ENCODE assay signal across 10 cellular contexts in genomic region chr5:36373527-36374086, GRCh38.
A peak's percentile ranks its signal among the peaks of the same experiment; 100 is the strongest.
DNase-seq lines count a peak whose midpoint lies in the region; ATAC-seq and TF ChIP-seq lines count a peak whose summit lies in the region.
"Had no signal": no experiment of that assay in that cellular context is flagged by ENCODE, and none has a peak within 500 bp of the region (broad histone marks: within the 10 kb centered on the region; RNA-seq: fewer than 3 reads in every experiment).

No MANE protein-coding gene starts in this region.

- no peaks in the 10 kb centered on the region for H3K9me3 Mint-ChIP-seq in activated naive CD8-positive, alpha-beta T cell treated with anti-CD3 and anti-CD28 coated beads for 36 hours

- H3K9me3 ChIP-seq in esophagus (ENCODE audit: control insufficient read depth in 2 of 2, insufficient read depth in 1 of 2, low read depth in 1 of 2, low read length in 1 of 2) = no peaks in the 10 kb centered on the region

- no peaks in the 10 kb centered on the region for H3K27me3 Mint-ChIP-seq in activated naive CD8-positive, alpha-beta T cell treated with anti-CD3 and anti-CD28 coated beads for 36 hours

- 45 to 74% methylated on average over 8 of the region's 8 CpGs for WGBS in esophagus, 2 donors

- ATAC-seq in HG03196 (IDR thresholded peaks at IDR 0.05; ENCODE audit: unreplicated experiment) = no peak
- ATAC-seq: activated CD8-positive, alpha-beta T cell treated with anti-CD3 and anti-CD28 coated beads, Interleukin-2, amount 10 ng/mL, durations not matched to agents 7 days and 5 days had no signal

- no peak for TF ChIP-seq CTCF in AG10803 (conservative IDR thresholded peaks at IDR 0.05; ENCODE audit: low read length)
- no peak for TF ChIP-seq CTCF in NB4 (IDR thresholded peaks at IDR 0.05; ENCODE audit: low read depth, low read length)

- no peaks in the 10 kb centered on the region for H3K36me3 Mint-ChIP-seq in activated naive CD8-positive, alpha-beta T cell treated with anti-CD3 and anti-CD28 coated beads for 36 hours

- H3K4me3 ChIP-seq in AG10803 (ENCODE audit: low read length) (no peak overlapping the region), NB4 (ENCODE audit: low read depth, low read length) (no peak overlapping the region), esophagus (ENCODE audit: low read depth in 1 of 2, low read length in 2 of 2) (no peak overlapping the region)

- H3K27me3 ChIP-seq in esophagus (ENCODE audit: control insufficient read depth in 1 of 2, insufficient read depth in 2 of 2, low read length in 2 of 2) = no peaks in the 10 kb centered on the region

- no peaks in the 10 kb centered on the region for H3K4me1 Mint-ChIP-seq in activated naive CD8-positive, alpha-beta T cell treated with anti-CD3 and anti-CD28 coated beads for 36 hours

- TF ChIP-seq POLR2A in NB4 (IDR thresholded peaks at IDR 0.05; ENCODE audit: extremely low read depth, insufficient read length) = no peak

- no peaks in the 10 kb centered on the region for H3K4me1 ChIP-seq in esophagus (ENCODE audit: control insufficient read depth in 2 of 2, insufficient read depth in 2 of 2, low read length in 1 of 2)

- H3K27ac ChIP-seq in esophagus (ENCODE audit: low read depth in 2 of 2, low read length in 1 of 2) = peak overlapping the region; percentile 52 to 63

- DNase-seq in AG10803 (ENCODE audit: low read depth) (peak; percentile 89), NB4 (ENCODE audit: low read depth) (peak; percentile 96), mucosa of gallbladder (ENCODE audit: low spot score) (peak; percentile 66), NCI-H446 treated with DMSO at 0.1 percent for 48 hours (lab: John Stamatoyannopoulos, UW) (no peak)
- DNase-seq in activated naive CD8-positive, alpha-beta T cell treated with anti-CD3 and anti-CD28 coated beads for 36 hours = no peak
- no peak for DNase-seq in stimulated activated CD4-positive, alpha-beta T cell treated with anti-CD3 and anti-CD28 coated beads, Interleukin-12 subunit alpha, Interleukin-12 subunit beta, amount 100 ng/mL, for 4 hours
- DNase-seq: activated CD8-positive, alpha-beta T cell treated with anti-CD3 and anti-CD28 coated beads, Interleukin-2, amount 10 ng/mL, durations not matched to agents 7 days and 5 days; NCI-H1930 had no signal

- no peak overlapping the region for H3K27ac Mint-ChIP-seq in activated naive CD8-positive, alpha-beta T cell treated with anti-CD3 and anti-CD28 coated beads for 36 hours
- H3K27ac Mint-ChIP-seq: activated CD8-positive, alpha-beta T cell treated with anti-CD3 and anti-CD28 coated beads, Interleukin-2, amount 10 ng/mL, durations not matched to agents 7 days and 5 days had no signal

- no peak overlapping the region for H3K4me3 Mint-ChIP-seq in activated naive CD8-positive, alpha-beta T cell treated with anti-CD3 and anti-CD28 coated beads for 36 hours
- H3K4me3 Mint-ChIP-seq: activated CD8-positive, alpha-beta T cell treated with anti-CD3 and anti-CD28 coated beads, Interleukin-2, amount 10 ng/mL, durations not matched to agents 7 days and 5 days had no signal

- no peaks in the 10 kb centered on the region for H3K36me3 ChIP-seq in esophagus (ENCODE audit: control insufficient read depth in 2 of 2, insufficient read depth in 2 of 2, low read length in 1 of 2)

Comparison
In these comparisons a context has a peak if more than half of its experiments do, and no peak if none do; other contexts are left out.
1. DNase-seq: peak in AG10803 (single experiment), NB4 (single experiment) and mucosa of gallbladder (single experiment); none in activated naive CD8-positive, alpha-beta T cell treated with anti-CD3 and anti-CD28 coated beads for 36 hours (single experiment), stimulated activated CD4-positive, alpha-beta T cell treated with anti-CD3 and anti-CD28 coated beads, Interleukin-12 subunit alpha, Interleukin-12 subunit beta, amount 100 ng/mL, for 4 hours (single experiment) and NCI-H446 treated with DMSO at 0.1 percent for 48 hours (single experiment).